ENCODE assay signal across 16 cellular contexts in the genomic region with DNA sequence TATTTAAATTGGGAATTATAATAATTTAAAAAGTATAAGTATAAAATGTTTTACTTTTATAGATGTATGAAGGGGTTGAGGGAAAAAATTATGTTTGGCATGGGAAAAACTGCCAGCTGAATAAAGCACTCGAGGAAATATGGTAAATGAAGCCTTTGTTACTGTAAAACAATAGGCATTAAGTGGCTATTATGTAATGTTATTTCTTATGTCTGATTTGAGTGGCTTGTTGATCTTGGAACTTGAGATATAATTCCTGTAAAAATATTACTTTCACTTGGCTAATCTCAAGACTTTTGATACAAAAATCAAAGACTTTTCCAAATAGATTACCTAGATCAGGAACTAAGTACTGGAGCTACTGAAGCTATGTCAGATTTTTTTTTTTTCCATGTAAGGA.
DNase-seq lines count a peak whose midpoint lies in the region; ATAC-seq and TF ChIP-seq lines count a peak whose summit lies in the region.
"Had no signal": no experiment of that assay in that cellular context is flagged by ENCODE, and none has a peak within 500 bp of the region (broad histone marks: within the 10 kb centered on the region; RNA-seq: fewer than 3 reads in every experiment).

No MANE protein-coding gene starts in this region.

- TF ChIP-seq POLR2A in esophagus squamous epithelium (IDR thresholded peaks at IDR 0.05) (no peak), sigmoid colon (IDR thresholded peaks at IDR 0.05) (no peak)

- H3F3A ChIP-seq in PC-3 (ENCODE audit: low read length, unreplicated experiment), result peaks cover 6% of the 10 kb centered on the region

- H3K9me3 Mint-ChIP-seq in stimulated activated memory B cell treated with anti-CD40 and anti-IgM and Interleukin-4, amounts not matched to agents 10 μg/mL and 1 μg/mL and 100 μg/mL, for 72 hours, result no peaks in the 10 kb centered on the region
- H3K9me3 Mint-ChIP-seq: CD4-positive, alpha-beta T cell; IgD-negative memory B cell had no signal

- H3K9me3 ChIP-seq in PC-3 (ENCODE audit: low read length) (no peaks in the 10 kb centered on the region), ascending aorta (no peaks in the 10 kb centered on the region), esophagus squamous epithelium (no peaks in the 10 kb centered on the region), sigmoid colon (no peaks in the 10 kb centered on the region)
- H3K9me3 ChIP-seq: HAP-1 had no signal

- peaks cover 5% of the 10 kb centered on the region for H3K36me3 Mint-ChIP-seq in stimulated activated memory B cell treated with anti-CD40 and anti-IgM and Interleukin-4, amounts not matched to agents 10 μg/mL and 1 μg/mL and 100 μg/mL, for 72 hours

- no peaks in the 10 kb centered on the region for H4K20me1 ChIP-seq in PC-3 (ENCODE audit: low read length)

- H3K27ac ChIP-seq in PC-3 (ENCODE audit: low read length) (peak overlapping the region; percentile 96; the same call in 1 of the 2 replicates), ascending aorta (peak overlapping the region; percentile 56 to 62), esophagus squamous epithelium (peak overlapping the region; percentile 86 to 93 (median 90)), sigmoid colon (peak overlapping the region in 3 of 4 donors; percentile 74 to 81 (median 79))

- 3 to 28% methylated on average over 1 of the region's 1 CpG for WGBS in esophagus squamous epithelium, 2 donors
- 18 to 47% methylated on average over 1 of the region's 1 CpG for WGBS in sigmoid colon, 2 donors

- CTCF ChIA-PET in PC-3 (lab: Charles Lee), result no interaction called here

- DNase-seq in PC-3 (no peak), ascending aorta (ENCODE audit: low spot score in 2 of 2) (no peak), esophagus squamous epithelium (lab: John Stamatoyannopoulos, UW) (no peak), sigmoid colon (no peak), NCI-H187 (lab: John Stamatoyannopoulos, UW) (no peak)
- DNase-seq: CD4-positive, alpha-beta T cell; DMS79; MV-4-11; NCI-H1436; SHP77 had no signal

- H2AFZ ChIP-seq in PC-3 (ENCODE audit: low read length), result no peak overlapping the region

- TF ChIP-seq CTCF in PC-3 (conservative IDR thresholded peaks at IDR 0.05; ENCODE audit: low read depth, low read length) (no peak), ascending aorta (IDR thresholded peaks at IDR 0.05) (no peak), esophagus squamous epithelium (IDR thresholded peaks at IDR 0.05) (no peak), sigmoid colon (IDR thresholded peaks at IDR 0.05) (no peak)

- no peaks in the 10 kb centered on the region for H3K9me2 ChIP-seq in PC-3 (replicated peaks; ENCODE audit: low read length)

- peaks cover 8% of the 10 kb centered on the region for H3K4me1 Mint-ChIP-seq in stimulated activated memory B cell treated with anti-CD40 and anti-IgM and Interleukin-4, amounts not matched to agents 10 μg/mL and 1 μg/mL and 100 μg/mL, for 72 hours

- POLR2A ChIA-PET in PC-3 (lab: Charles Lee; ENCODE audit: unreplicated experiment), result no interaction called here

- no peaks in the 10 kb centered on the region for H3K27me3 ChIP-seq in PC-3 (ENCODE audit: low read length)
- no peaks in the 10 kb centered on the region for H3K27me3 ChIP-seq in ascending aorta
- H3K27me3 ChIP-seq in esophagus squamous epithelium, result no peaks in the 10 kb centered on the region
- no peaks in the 10 kb centered on the region for H3K27me3 ChIP-seq in sigmoid colon

- H3K9ac ChIP-seq in PC-3 (ENCODE audit: low read length), result no peak overlapping the region

- no peaks in the 10 kb centered on the region for H3K27me3 Mint-ChIP-seq in stimulated activated memory B cell treated with anti-CD40 and anti-IgM and Interleukin-4, amounts not matched to agents 10 μg/mL and 1 μg/mL and 100 μg/mL, for 72 hours
- H3K27me3 Mint-ChIP-seq: B cell; CD4-positive, alpha-beta T cell; IgD-negative memory B cell had no signal

- intact Hi-C loops in PC-3 (cut with micrococcal nuclease) (no loop called here), ascending aorta (cut with DNase I) (no loop called here), esophagus squamous epithelium (cut with DNase I) (no loop called here), sigmoid colon (cut with DNase I) (no loop called here)

- H3K36me3 ChIP-seq in PC-3 (ENCODE audit: low read depth, low read length) (no peaks in the 10 kb centered on the region), ascending aorta (no peaks in the 10 kb centered on the region), esophagus squamous epithelium (peaks cover 0 to 4% (median 0%) of the 10 kb centered on the region in 3 donors), sigmoid colon (no peaks in the 10 kb centered on the region)
- H3K36me3 ChIP-seq: HAP-1 had no signal

- H3K4me1 ChIP-seq in PC-3 (ENCODE audit: insufficient read depth, low read length), result peaks cover 73% of the 10 kb centered on the region
- H3K4me1 ChIP-seq in ascending aorta, result peaks cover 7 to 41% of the 10 kb centered on the region in 2 donors
- H3K4me1 ChIP-seq in esophagus squamous epithelium, result peaks cover 32 to 98% (median 42%) of the 10 kb centered on the region in 3 donors
- H3K4me1 ChIP-seq in sigmoid colon, result peaks cover 0 to 57% (median 51%) of the 10 kb centered on the region in 4 donors

- no peak overlapping the region for H3K4me3 Mint-ChIP-seq in stimulated activated memory B cell treated with anti-CD40 and anti-IgM and Interleukin-4, amounts not matched to agents 10 μg/mL and 1 μg/mL and 100 μg/mL, for 72 hours
- H3K4me3 Mint-ChIP-seq: B cell, IgD-negative memory B cell had no signal

- no peak for TF ChIP-seq EP300 in sigmoid colon (IDR thresholded peaks at IDR 0.05)

- no peak overlapping the region for H3K27ac Mint-ChIP-seq in stimulated activated memory B cell treated with anti-CD40 and anti-IgM and Interleukin-4, amounts not matched to agents 10 μg/mL and 1 μg/mL and 100 μg/mL, for 72 hours
- H3K27ac Mint-ChIP-seq: B cell; CD4-positive, alpha-beta T cell; IgD-negative memory B cell had no signal

- peaks cover 83% of the 10 kb centered on the region for H3K79me2 ChIP-seq in PC-3 (ENCODE audit: low read length)

- peak overlapping the region; percentile 81; the same call in 1 of the 2 replicates for H3K4me2 ChIP-seq in PC-3 (ENCODE audit: low read length)

- H3K4me3 ChIP-seq in PC-3 (ENCODE audit: low read length) (no peak overlapping the region), ascending aorta (no peak overlapping the region), esophagus squamous epithelium (no peak overlapping the region), sigmoid colon (no peak overlapping the region)
- H3K4me3 ChIP-seq: GM12878, HAP-1 had no signal

- no TSS peak for BruUV-seq in PC-3 (replicated peaks; lab: Mats Ljungman, UMichigan)

- ATAC-seq in PC-3, result no peak
- no peak for ATAC-seq in HG02973 (IDR thresholded peaks at IDR 0.05; ENCODE audit: unreplicated experiment)
- no peak for ATAC-seq in stimulated activated memory B cell treated with anti-CD40 and anti-IgM and Interleukin-4, amounts not matched to agents 10 μg/mL and 1 μg/mL and 100 μg/mL, for 72 hours
- ATAC-seq: GM12878 had no signal
